ENCODE assay signal across 8 cellular contexts in the genomic region with DNA sequence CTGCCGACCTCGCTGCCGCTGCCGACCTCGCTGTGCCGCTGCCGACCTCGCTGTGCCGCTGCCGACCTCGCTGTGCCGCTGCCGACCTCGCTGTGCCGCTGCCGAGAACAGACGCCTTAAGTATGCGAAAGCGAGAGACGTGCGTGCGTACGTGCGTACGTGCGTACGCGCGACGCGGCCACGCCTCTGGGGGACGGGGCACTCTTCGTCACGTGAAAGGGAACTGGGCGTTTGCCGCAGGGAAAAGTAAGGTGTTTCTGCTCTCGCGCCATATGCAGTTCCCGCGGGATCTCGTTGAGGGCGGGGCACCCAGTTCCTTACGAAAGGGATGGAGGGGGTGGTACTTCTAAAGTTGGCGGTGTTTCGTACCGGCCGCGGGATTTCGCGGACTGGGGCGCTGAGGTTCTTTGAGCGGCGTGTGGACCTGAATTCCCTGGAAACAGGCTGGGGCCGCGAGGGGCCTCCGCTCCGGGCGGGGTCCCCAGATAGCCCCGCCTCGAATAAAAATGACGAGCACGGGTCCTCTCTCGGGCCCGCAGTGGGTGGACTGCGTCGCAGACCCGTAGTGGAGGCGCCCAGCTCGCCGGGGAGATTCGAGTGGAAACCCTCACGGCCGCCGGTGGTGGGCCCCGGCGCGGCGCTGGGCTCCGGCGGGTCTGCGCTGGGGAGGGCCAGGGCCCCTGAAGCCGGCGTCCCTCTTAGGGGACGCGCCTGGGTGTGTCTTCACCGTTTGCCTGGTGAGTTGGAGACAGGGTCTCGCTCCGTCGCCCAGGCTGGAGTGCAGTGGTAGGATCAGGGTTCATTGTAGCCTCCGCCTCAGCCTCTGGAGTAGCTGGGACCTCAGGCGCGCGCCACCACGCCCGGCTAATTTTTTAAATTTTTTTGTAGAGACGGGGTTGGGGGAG. TPM values are rescaled to one million over a fixed set of nuclear protein-coding genes. Genes with fewer than 3 reads are reported as not detected.
DNase-seq lines count a peak whose midpoint lies in the region; ATAC-seq and TF ChIP-seq lines count a peak whose summit lies in the region.

A gene (minus strand): TSS at position 94 of the 905 bp plus-strand sequence. CDS start 167 bp downstream, outside the sequence.

- peak within 1 kb of the TSS; percentile 97 for H3K4me3 ChIP-seq in epithelial cell of proximal tubule (ENCODE audit: low read depth, low read length)

- in situ Hi-C loops in KBM-7 (cut with MboI; ENCODE audit: low pct_unique_long_range_greater_than_20kb, low sequenced_read_pairs): no loop called here

- peak; percentile 79 for ATAC-seq in GM21619 (IDR thresholded peaks at IDR 0.05; ENCODE audit: unreplicated experiment)

- H3K27ac Mint-ChIP-seq in activated T-cell treated with anti-CD3 and anti-CD28 coated beads, Interleukin-2, amount 50 U/mL, for 24 hours: peak within 1 kb of the TSS; percentile 97

- H3K9me3 Mint-ChIP-seq in activated T-cell treated with anti-CD3 and anti-CD28 coated beads, Interleukin-2, amount 50 U/mL, for 24 hours: no peaks in the 10 kb centered on the region

- peaks cover 54% of the 10 kb centered on the region for H3K36me3 Mint-ChIP-seq in activated T-cell treated with anti-CD3 and anti-CD28 coated beads, Interleukin-2, amount 50 U/mL, for 24 hours (ENCODE audit: low read depth)

- DNase-seq in DMS153 (lab: John Stamatoyannopoulos, UW) (peak; percentile 98), KBM-7 (peak; percentile 98), epithelial cell of proximal tubule (ENCODE audit: low read depth) (peak; percentile 84), mucosa of gallbladder (ENCODE audit: low spot score) (peak; percentile 99)
- peak; percentile 95 for DNase-seq in activated T-cell treated with anti-CD3 and anti-CD28 coated beads, Interleukin-2, amount 50 U/mL, for 24 hours
- peak; percentile 88 to 95 for DNase-seq in stimulated activated CD8-positive, alpha-beta memory T cell treated with anti-CD3 and anti-CD28 coated beads, Interleukin-4, amount 100 ng/mL, for 4 hours (ENCODE audit: low read depth in 2 of 2, low spot score in 1 of 2)

- peak within 1 kb of the TSS; percentile 87 for H3K4me3 Mint-ChIP-seq in activated T-cell treated with anti-CD3 and anti-CD28 coated beads, Interleukin-2, amount 50 U/mL, for 24 hours

- TF ChIP-seq CTCF in epithelial cell of proximal tubule (conservative IDR thresholded peaks at IDR 0.05; ENCODE audit: low read depth, low read length): no peak

- H3K27me3 Mint-ChIP-seq in activated T-cell treated with anti-CD3 and anti-CD28 coated beads, Interleukin-2, amount 50 U/mL, for 24 hours: no peaks in the 10 kb centered on the region

- H3K4me1 Mint-ChIP-seq in activated T-cell treated with anti-CD3 and anti-CD28 coated beads, Interleukin-2, amount 50 U/mL, for 24 hours (ENCODE audit: low read depth): peaks cover 50% of the 10 kb centered on the region

TF ChIP-seq in PFSK-1, 5 proteins besides CTCF, POLR2A, EP300 and RAD21:
- TF ChIP-seq, protein P1, sequence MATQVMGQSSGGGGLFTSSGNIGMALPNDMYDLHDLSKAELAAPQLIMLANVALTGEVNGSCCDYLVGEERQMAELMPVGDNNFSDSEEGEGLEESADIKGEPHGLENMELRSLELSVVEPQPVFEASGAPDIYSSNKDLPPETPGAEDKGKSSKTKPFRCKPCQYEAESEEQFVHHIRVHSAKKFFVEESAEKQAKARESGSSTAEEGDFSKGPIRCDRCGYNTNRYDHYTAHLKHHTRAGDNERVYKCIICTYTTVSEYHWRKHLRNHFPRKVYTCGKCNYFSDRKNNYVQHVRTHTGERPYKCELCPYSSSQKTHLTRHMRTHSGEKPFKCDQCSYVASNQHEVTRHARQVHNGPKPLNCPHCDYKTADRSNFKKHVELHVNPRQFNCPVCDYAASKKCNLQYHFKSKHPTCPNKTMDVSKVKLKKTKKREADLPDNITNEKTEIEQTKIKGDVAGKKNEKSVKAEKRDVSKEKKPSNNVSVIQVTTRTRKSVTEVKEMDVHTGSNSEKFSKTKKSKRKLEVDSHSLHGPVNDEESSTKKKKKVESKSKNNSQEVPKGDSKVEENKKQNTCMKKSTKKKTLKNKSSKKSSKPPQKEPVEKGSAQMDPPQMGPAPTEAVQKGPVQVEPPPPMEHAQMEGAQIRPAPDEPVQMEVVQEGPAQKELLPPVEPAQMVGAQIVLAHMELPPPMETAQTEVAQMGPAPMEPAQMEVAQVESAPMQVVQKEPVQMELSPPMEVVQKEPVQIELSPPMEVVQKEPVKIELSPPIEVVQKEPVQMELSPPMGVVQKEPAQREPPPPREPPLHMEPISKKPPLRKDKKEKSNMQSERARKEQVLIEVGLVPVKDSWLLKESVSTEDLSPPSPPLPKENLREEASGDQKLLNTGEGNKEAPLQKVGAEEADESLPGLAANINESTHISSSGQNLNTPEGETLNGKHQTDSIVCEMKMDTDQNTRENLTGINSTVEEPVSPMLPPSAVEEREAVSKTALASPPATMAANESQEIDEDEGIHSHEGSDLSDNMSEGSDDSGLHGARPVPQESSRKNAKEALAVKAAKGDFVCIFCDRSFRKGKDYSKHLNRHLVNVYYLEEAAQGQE (IDR thresholded peaks at IDR 0.05; ENCODE audit: insufficient read depth in 1 of 2, low read depth in 2 of 2, low read length in 2 of 2): no peak
- TF ChIP-seq SIN3A (IDR thresholded peaks at IDR 0.05; ENCODE audit: borderline replicate concordance, insufficient read depth, low read length) (peak; percentile 61; the same call in 1 of the 2 replicates), FOXP2 (optimal IDR thresholded peaks at IDR 0.05; ENCODE audit: borderline replicate concordance, extremely low read depth, extremely low read length, insufficient read depth) (peak; percentile 87), POLR2AphosphoS5 (IDR thresholded peaks at IDR 0.05; ENCODE audit: low read depth, low read length) (peak; percentile 94)

RNA-seq across cellular contexts. Expression of the gene that starts here (rescaled TPM):
- polyA plus RNA-seq in PFSK-1 (2012; ENCODE audit: insufficient read length, low read depth): 332 TPM
- 122 and 123 TPM in 2 replicates for total RNA-seq in epithelial cell of proximal tubule
- 57.9 TPM for total RNA-seq in mucosa of gallbladder

Comparison
In these comparisons a context has a peak if more than half of its experiments do, and no peak if none do; other contexts are left out.
1. Peak in every context shown above with its lines: DNase-seq, ATAC-seq and H3K4me3 ChIP-seq.